In genomic region chr17:75205037-75205792, GRCh38 we compare ENCODE assay signal across 8 cellular contexts. TPM values are rescaled to one million over a fixed set of nuclear protein-coding genes. Genes with fewer than 3 reads are reported as not detected.
DNase-seq lines count a peak whose midpoint lies in the region; ATAC-seq and TF ChIP-seq lines count a peak whose summit lies in the region.

Gene NUP85, plus strand, starts transcription at chr17:75205679. Its CDS starts 83 bp downstream, at chr17:75205762.

- peak; percentile 100 for DNase-seq in AG08395 (ENCODE audit: low spot score)
- DNase-seq in NCI-H526 (lab: John Stamatoyannopoulos, UW): peak; percentile 87 to 98
- peak; percentile 96 for DNase-seq in activated CD4-positive, alpha-beta T cell treated with anti-CD3 and anti-CD28 coated beads for 48 hours
- peak; percentile 95 for DNase-seq in colonic mucosa
- peak; percentile 79 to 91 (median 88) for DNase-seq in stimulated activated CD4-positive, alpha-beta T cell treated with anti-CD3 and anti-CD28 coated beads, Interleukin-1b, Interleukin-23, amount 100 ng/mL, for 24 hours (ENCODE audit: low read depth in 4 of 4, low spot score in 1 of 4)

- ATAC-seq in GM19043 (IDR thresholded peaks at IDR 0.05; ENCODE audit: low read depth, unreplicated experiment) (peak; percentile 56), HG03442 (IDR thresholded peaks at IDR 0.05; ENCODE audit: unreplicated experiment) (peak; percentile 74)

- H3K36me3 ChIP-seq in colonic mucosa: no peaks in the 10 kb centered on the region

- peak within 1 kb of the TSS; percentile 91 for H3K4me3 ChIP-seq in colonic mucosa

- peak within 1 kb of the TSS; percentile 95 to 99 for H3K9ac ChIP-seq in colonic mucosa (ENCODE audit: low read depth in 2 of 2, low read length in 2 of 2)

- no peak for TF ChIP-seq CTCF in colonic mucosa (IDR thresholded peaks at IDR 0.05)

- no peaks in the 10 kb centered on the region for H3K9me3 ChIP-seq in colonic mucosa

- intact Hi-C loops in colonic mucosa (cut with DNase I): no loop called here

- H3K4me1 ChIP-seq in colonic mucosa: peaks cover 6% of the 10 kb centered on the region

- H3K27me3 ChIP-seq in colonic mucosa (no peaks in the 10 kb centered on the region), layer of hippocampus (ENCODE audit: control insufficient read depth, insufficient read depth, low read length) (no peaks in the 10 kb centered on the region)

- H3K27ac ChIP-seq in colonic mucosa (peak within 1 kb of the TSS; percentile 94), layer of hippocampus (ENCODE audit: low read depth, low read length) (peak within 1 kb of the TSS; percentile 100)

RNA-seq across cellular contexts. Expression of gene NUP85, which starts in this region (rescaled TPM):
- total RNA-seq in colonic mucosa: 10 to 100 TPM; 42.2 to 86.8 TPM

Comparison
In these comparisons a context has a peak if more than half of its experiments do, and no peak if none do; other contexts are left out.
1. Peak in every context shown above with its lines: DNase-seq, ATAC-seq, H3K4me3 ChIP-seq and H3K27ac ChIP-seq.